In genomic region chr19:40466219-40467006, GRCh38 we compare ENCODE assay signal across 1 cellular context.
A peak's percentile ranks its signal among the peaks of the same experiment; 100 is the strongest.
TF ChIP-seq lines count a peak whose summit lies in the region.

SPTBN4 (plus strand) TSS chr19:40467001; CDS start chr19:40472622, 5,621 bp downstream.

TF ChIP-seq in HEK293, 187 proteins besides CTCF, POLR2A, EP300 and RAD21 (continued from another document):
- no peak for TF ChIP-seq ZNF544 (tag by site-specific recombination; IDR thresholded peaks at IDR 0.05)
- TF ChIP-seq ZNF792 (tag by site-specific recombination; IDR thresholded peaks at IDR 0.05) = peak; percentile 78; the same call in 1 of the 2 replicates
- no peak for TF ChIP-seq ZNF433 (tag by site-specific recombination; IDR thresholded peaks at IDR 0.05; ENCODE audit: low read depth)
- TF ChIP-seq ZNF521 (tag by site-specific recombination; IDR thresholded peaks at IDR 0.05) = 0 out of 2 replicates have a peak, but pooled peaks have one; percentile 74
- peak; percentile 88 for TF ChIP-seq ZBTB10 (tag by site-specific recombination; IDR thresholded peaks at IDR 0.05)
- TF ChIP-seq ZNF791 (tag by site-specific recombination; IDR thresholded peaks at IDR 0.05) = no peak
- TF ChIP-seq SCRT1 (tag by site-specific recombination; IDR thresholded peaks at IDR 0.05; ENCODE audit: borderline replicate concordance) = 0 out of 2 replicates have a peak, but pooled peaks have one; percentile 7
- peak; percentile 64; the same call in 1 of the 2 replicates for TF ChIP-seq PBX3 (CRISPR knock-in tag; IDR thresholded peaks at IDR 0.05)
- TF ChIP-seq ZNF423 (tag by site-specific recombination; IDR thresholded peaks at IDR 0.05) = 0 out of 2 replicates have a peak, but pooled peaks have one; percentile 18
- no peak for TF ChIP-seq ZNF654 (tag by site-specific recombination; IDR thresholded peaks at IDR 0.05; ENCODE audit: low read depth)
- TF ChIP-seq PRDM4 (tag by site-specific recombination; IDR thresholded peaks at IDR 0.05) = 0 out of 2 replicates have a peak, but pooled peaks have one; percentile 31
- TF ChIP-seq GFI1B (tag by site-specific recombination; IDR thresholded peaks at IDR 0.05) = peak; percentile 6; the same call in 1 of the 2 replicates
- TF ChIP-seq ZNF843 (tag by site-specific recombination; IDR thresholded peaks at IDR 0.05) = peak; percentile 12; the same call in 1 of the 2 replicates
